18 cellular contexts compared by ENCODE assay signal in genomic region chr9:106322741-106323140, GRCh38.
DNase-seq lines count a peak whose midpoint lies in the region; ATAC-seq and TF ChIP-seq lines count a peak whose summit lies in the region.
"Had no signal": no experiment of that assay in that cellular context is flagged by ENCODE, and none has a peak within 500 bp of the region (broad histone marks: within the 10 kb centered on the region; RNA-seq: fewer than 3 reads in every experiment).

No MANE protein-coding gene starts in this region.

- no peak overlapping the region for H3K4me3 Mint-ChIP-seq in type B pancreatic cell
- no peak overlapping the region for H3K4me3 Mint-ChIP-seq in natural killer cell treated with Interleukin-12 subunit alpha and Interleukin-12 subunit beta and Interleukin-15 and Interleukin-18, amount 100 ng/mL, for 72 hours
- H3K4me3 Mint-ChIP-seq: B cell; CD8-positive, alpha-beta T cell; HFFc6; IgD-negative memory B cell had no signal

- H3K36me3 Mint-ChIP-seq in type B pancreatic cell: no peaks in the 10 kb centered on the region
- no peaks in the 10 kb centered on the region for H3K36me3 Mint-ChIP-seq in natural killer cell treated with Interleukin-12 subunit alpha and Interleukin-12 subunit beta and Interleukin-15 and Interleukin-18, amount 100 ng/mL, for 72 hours
- H3K36me3 Mint-ChIP-seq: CD8-positive, alpha-beta T cell; IgD-negative memory B cell had no signal

- H3K27ac ChIP-seq in mesendoderm (ENCODE audit: low read depth, low read length): no peak overlapping the region
- H3K27ac ChIP-seq: BLaER1 treated with 17β-estradiol and CSF1 and Interleukin-3, amounts not matched to agents 10 nM and 100 nM had no signal

- no peak overlapping the region for H4K8ac ChIP-seq in mesendoderm (ENCODE audit: low read depth, low read length)

- H2BK5ac ChIP-seq in mesendoderm (ENCODE audit: low read length): no peak overlapping the region

- H3K79me2 ChIP-seq in mesendoderm (ENCODE audit: control insufficient read depth, insufficient read depth, low read length): no peaks in the 10 kb centered on the region

- no peaks in the 10 kb centered on the region for H3K27me3 Mint-ChIP-seq in type B pancreatic cell
- no peaks in the 10 kb centered on the region for H3K27me3 Mint-ChIP-seq in natural killer cell treated with Interleukin-12 subunit alpha and Interleukin-12 subunit beta and Interleukin-15 and Interleukin-18, amount 100 ng/mL, for 72 hours
- H3K27me3 Mint-ChIP-seq: B cell, IgD-negative memory B cell had no signal

- H3K27ac Mint-ChIP-seq in type B pancreatic cell: peak overlapping the region; percentile 9
- H3K27ac Mint-ChIP-seq in natural killer cell treated with Interleukin-12 subunit alpha and Interleukin-12 subunit beta and Interleukin-15 and Interleukin-18, amount 100 ng/mL, for 72 hours: no peak overlapping the region
- H3K27ac Mint-ChIP-seq: B cell; CD8-positive, alpha-beta T cell; HFFc6; IgD-negative memory B cell had no signal

- H3K27me3 ChIP-seq in mesendoderm (ENCODE audit: insufficient read depth, low read length, poor library complexity): no peaks in the 10 kb centered on the region
- H3K27me3 ChIP-seq: BLaER1 treated with 17β-estradiol and CSF1 and Interleukin-3, amounts not matched to agents 10 nM and 100 nM had no signal

- no peaks in the 10 kb centered on the region for H3K36me3 ChIP-seq in mesendoderm (ENCODE audit: control insufficient read depth, insufficient read depth, low read length)
- H3K36me3 ChIP-seq: BLaER1 treated with 17β-estradiol and CSF1 and Interleukin-3, amounts not matched to agents 10 nM and 100 nM had no signal

- no peak overlapping the region for H2AK5ac ChIP-seq in mesendoderm (ENCODE audit: low read length)

- no peak overlapping the region for H3K4me2 ChIP-seq in mesendoderm (ENCODE audit: low read length)
- H3K4me2 ChIP-seq: BLaER1 treated with 17β-estradiol and CSF1 and Interleukin-3, amounts not matched to agents 10 nM and 100 nM had no signal

- peaks cover 3% of the 10 kb centered on the region for H3K9me3 Mint-ChIP-seq in type B pancreatic cell
- H3K9me3 Mint-ChIP-seq in natural killer cell treated with Interleukin-12 subunit alpha and Interleukin-12 subunit beta and Interleukin-15 and Interleukin-18, amount 100 ng/mL, for 72 hours: no peaks in the 10 kb centered on the region

- peaks cover 46% of the 10 kb centered on the region for H3K4me1 Mint-ChIP-seq in type B pancreatic cell (ENCODE audit: unreplicated experiment)
- H3K4me1 Mint-ChIP-seq in natural killer cell treated with Interleukin-12 subunit alpha and Interleukin-12 subunit beta and Interleukin-15 and Interleukin-18, amount 100 ng/mL, for 72 hours (ENCODE audit: low read depth in 2 of 2): peaks cover 5 to 12% of the 10 kb centered on the region in 2 donors
- H3K4me1 Mint-ChIP-seq: B cell, IgD-negative memory B cell had no signal

- no peak overlapping the region for H3K23ac ChIP-seq in mesendoderm (ENCODE audit: low read length)

- H3K4me1 ChIP-seq in mesendoderm (ENCODE audit: control insufficient read depth, low read depth, low read length): peaks cover 9% of the 10 kb centered on the region
- H3K4me1 ChIP-seq: BLaER1 treated with 17β-estradiol and CSF1 and Interleukin-3, amounts not matched to agents 10 nM and 100 nM had no signal

- H3K9ac ChIP-seq in mesendoderm (ENCODE audit: low read length): no peak overlapping the region
- H3K9ac ChIP-seq: BLaER1 treated with 17β-estradiol and CSF1 and Interleukin-3, amounts not matched to agents 10 nM and 100 nM had no signal

- H2BK120ac ChIP-seq in mesendoderm (ENCODE audit: low read depth, low read length): no peak overlapping the region

- no peak overlapping the region for H2BK15ac ChIP-seq in mesendoderm (replicated peaks; ENCODE audit: low read depth)

- H3K79me1 ChIP-seq in mesendoderm (ENCODE audit: low read length): no peaks in the 10 kb centered on the region

- peak; percentile 17 for DNase-seq in NCI-H82 (lab: John Stamatoyannopoulos, UW)
- DNase-seq in NCI-H82 treated with DMSO at 0.1 percent for 48 hours (lab: John Stamatoyannopoulos, UW; ENCODE audit: unreplicated experiment): no peak
- peak; percentile 70 for DNase-seq in NCI-H69 (lab: John Stamatoyannopoulos, UW)
- peak; percentile 66 for DNase-seq in mesendoderm
- no peak for DNase-seq in type B pancreatic cell (ENCODE audit: extremely low spot score, unreplicated experiment)
- DNase-seq in natural killer cell treated with Interleukin-12 subunit alpha and Interleukin-12 subunit beta and Interleukin-15 and Interleukin-18, amount 100 ng/mL, for 72 hours (ENCODE audit: low spot score): no peak
- DNase-seq in NCI-H1105 (lab: John Stamatoyannopoulos, UW): no peak
- DNase-seq: CD8-positive, alpha-beta T cell; GDM1; GOT3; H7; HFFc6 had no signal

- H4K5ac ChIP-seq in mesendoderm (ENCODE audit: low read length): no peak overlapping the region

- H3K4ac ChIP-seq in mesendoderm (ENCODE audit: low read depth, low read length): no peak overlapping the region

- no peak overlapping the region for H3K56ac ChIP-seq in mesendoderm (ENCODE audit: low read length)

- no peak overlapping the region for H3K4me3 ChIP-seq in mesendoderm (ENCODE audit: low read length)
- H3K4me3 ChIP-seq: BLaER1 treated with 17β-estradiol and CSF1 and Interleukin-3, amounts not matched to agents 10 nM and 100 nM had no signal

- no CpG with 5 or more reads among the region's 4 CpGs for WGBS in mesendoderm (ENCODE audit: extremely low coverage, insufficient coverage, low lambda C conversion rate)

- ATAC-seq in natural killer cell treated with Interleukin-12 subunit alpha and Interleukin-12 subunit beta and Interleukin-15 and Interleukin-18, amount 100 ng/mL, for 72 hours: no peak
- ATAC-seq in GM18511 (IDR thresholded peaks at IDR 0.05; ENCODE audit: unreplicated experiment): no peak
- ATAC-seq: CD8-positive, alpha-beta T cell; HCT116; HepG2 had no signal

- no peak for TF ChIP-seq CTCF in type B pancreatic cell (conservative IDR thresholded peaks at IDR 0.05)

- peak overlapping the region; percentile 60 for H3K18ac ChIP-seq in mesendoderm (ENCODE audit: low read length)

Comparison
In these comparisons a context has a peak if more than half of its experiments do, and no peak if none do; other contexts are left out.
1. DNase-seq: peak in NCI-H82 (single experiment), NCI-H69 (single experiment) and mesendoderm (single experiment); none in NCI-H82 treated with DMSO at 0.1 percent for 48 hours (single experiment), type B pancreatic cell (single experiment), natural killer cell treated with Interleukin-12 subunit alpha and Interleukin-12 subunit beta and Interleukin-15 and Interleukin-18, amount 100 ng/mL, for 72 hours (single experiment) and NCI-H1105 (single experiment).